ENCODE assay signal across 5 cellular contexts in genomic region chr18:53193870-53194269, GRCh38.
"Had no signal": no experiment of that assay in that cellular context is flagged by ENCODE, and none has a peak within 500 bp of the region (broad histone marks: within the 10 kb centered on the region; RNA-seq: fewer than 3 reads in every experiment).

No MANE protein-coding gene starts in this region.

- H3K4me3 ChIP-seq: GM23338 had no signal

- DNase-seq: H9, HCEC 1CT had no signal

- H2AFZ ChIP-seq: GM23338 had no signal

- H3K27ac ChIP-seq: HL-60 had no signal

- ATAC-seq: GM23338, HepG2 had no signal

- H3K4me2 ChIP-seq: GM23338 had no signal
